In genomic region chr4:101451086-101451485, GRCh38 we compare ENCODE assay signal across 1 cellular context.
TF ChIP-seq lines count a peak whose summit lies in the region.

No MANE protein-coding gene starts in this region.

TF ChIP-seq in GM23338, 12 proteins besides CTCF, POLR2A, EP300 and RAD21 (continued from another document):
- no peak for TF ChIP-seq REST (IDR thresholded peaks at IDR 0.05; ENCODE audit: unreplicated experiment)
- TF ChIP-seq ETS1 (IDR thresholded peaks at IDR 0.05): no peak
